Comparison of ENCODE assay signal across 35 cellular contexts in genomic region chr7:791481-791880, GRCh38.
"Had no signal": no experiment of that assay in that cellular context is flagged by ENCODE, and none has a peak within 500 bp of the region (broad histone marks: within the 10 kb centered on the region; RNA-seq: fewer than 3 reads in every experiment).

No MANE protein-coding gene starts in this region.

- H3K27ac Mint-ChIP-seq: activated CD4-positive, alpha-beta memory T cell treated with anti-CD3 and anti-CD28 coated beads for 36 hours; activated CD4-positive, alpha-beta T cell treated with anti-CD3 and anti-CD28 coated beads for 36 hours; activated CD4-positive, alpha-beta T cell treated with anti-CD3 and anti-CD28 coated beads, Interleukin-2, amount 10 ng/mL, durations not matched to agents 24 days and 14 days; activated CD8-positive, alpha-beta memory T cell treated with anti-CD3 and anti-CD28 coated beads, Interleukin-2, amount 10 ng/mL, durations not matched to agents 7 days and 5 days; activated CD8-positive, alpha-beta T cell treated with anti-CD3 and anti-CD28 coated beads, Interleukin-2, amount 10 ng/mL, durations not matched to agents 7 days and 5 days; activated naive CD4-positive, alpha-beta T cell treated with anti-CD3 and anti-CD28 coated beads for 36 hours; activated naive CD4-positive, alpha-beta T cell treated with anti-CD3 and anti-CD28 coated beads, Interleukin-2, amount 50 U/mL, for 24 hours; activated naive CD8-positive, alpha-beta T cell treated with anti-CD3 and anti-CD28 coated beads for 36 hours; activated naive CD8-positive, alpha-beta T cell treated with anti-CD3 and anti-CD28 coated beads, Interleukin-2, amount 50 U/mL, for 24 hours; activated T-helper 1 cell treated with anti-CD3 and anti-CD28 coated beads, Interleukin-12 subunit alpha, Interleukin-12 subunit beta, Interleukin-2, Interleukin-4 antibody, amounts not matched to agents 30 ng/mL and 10 ng/mL and 1 ng/mL, durations not matched to agents 14 hours and 24 hours and 36 hours; activated T-helper 2 cell treated with anti-CD3 and anti-CD28 coated beads, Interferon-gamma antibody, Interleukin-2, Interleukin-4, amounts not matched to agents 10 μg/mL and 5 μg/mL and 100 μg/mL, durations not matched to agents 14 hours and 24 hours and 36 hours; brain; dendritic cell treated with granulocyte-macrophage colony-stimulating factor and Interleukin-4, amounts not matched to agents 40 ng/mL and 50 ng/mL, for 4 days; effector memory CD8-positive, alpha-beta T cell; T-helper 17 cell; T-helper 2 cell treated with Interferon-gamma antibody and Interleukin-4, amounts not matched to agents 5 μg/mL and 100 μg/mL, for 36 hours had no signal

- H3K9me3 Mint-ChIP-seq: activated naive CD4-positive, alpha-beta T cell treated with anti-CD3 and anti-CD28 coated beads for 36 hours; activated naive CD4-positive, alpha-beta T cell treated with anti-CD3 and anti-CD28 coated beads, Interleukin-2, amount 50 U/mL, for 24 hours; activated naive CD8-positive, alpha-beta T cell treated with anti-CD3 and anti-CD28 coated beads for 36 hours; activated naive CD8-positive, alpha-beta T cell treated with anti-CD3 and anti-CD28 coated beads, Interleukin-2, amount 50 U/mL, for 24 hours; brain; central memory CD8-positive, alpha-beta T cell; effector memory CD8-positive, alpha-beta T cell had no signal

- ATAC-seq: activated CD4-positive, alpha-beta T cell treated with anti-CD3 and anti-CD28 coated beads for 36 hours; activated CD8-positive, alpha-beta memory T cell treated with anti-CD3 and anti-CD28 coated beads, Interleukin-2, amount 10 ng/mL, durations not matched to agents 7 days and 5 days; activated CD8-positive, alpha-beta T cell treated with anti-CD3 and anti-CD28 coated beads, Interleukin-2, amount 10 ng/mL, durations not matched to agents 7 days and 5 days; activated naive CD8-positive, alpha-beta T cell treated with anti-CD3 and anti-CD28 coated beads, Interleukin-2, amount 50 U/mL, for 24 hours; effector memory CD8-positive, alpha-beta T cell; foreskin keratinocyte; gastrocnemius medialis; T-helper 17 cell had no signal

- H3K27me3 Mint-ChIP-seq: activated CD4-positive, alpha-beta memory T cell treated with anti-CD3 and anti-CD28 coated beads for 36 hours; activated CD4-positive, alpha-beta T cell treated with anti-CD3 and anti-CD28 coated beads for 36 hours; activated CD4-positive, alpha-beta T cell treated with anti-CD3 and anti-CD28 coated beads, Interleukin-2, amount 10 ng/mL, durations not matched to agents 24 days and 14 days; activated CD8-positive, alpha-beta memory T cell treated with anti-CD3 and anti-CD28 coated beads, Interleukin-2, amount 10 ng/mL, durations not matched to agents 7 days and 5 days; activated naive CD4-positive, alpha-beta T cell treated with anti-CD3 and anti-CD28 coated beads, Interleukin-2, amount 50 U/mL, for 24 hours; activated naive CD8-positive, alpha-beta T cell treated with anti-CD3 and anti-CD28 coated beads for 36 hours; activated naive CD8-positive, alpha-beta T cell treated with anti-CD3 and anti-CD28 coated beads, Interleukin-2, amount 50 U/mL, for 24 hours; brain; central memory CD8-positive, alpha-beta T cell; dendritic cell treated with granulocyte-macrophage colony-stimulating factor and Interleukin-4, amounts not matched to agents 40 ng/mL and 50 ng/mL, for 4 days; effector memory CD8-positive, alpha-beta T cell; T-helper 17 cell had no signal

- H3K4me3 Mint-ChIP-seq: activated CD4-positive, alpha-beta memory T cell treated with anti-CD3 and anti-CD28 coated beads for 36 hours; activated CD4-positive, alpha-beta T cell treated with anti-CD3 and anti-CD28 coated beads for 36 hours; activated CD4-positive, alpha-beta T cell treated with anti-CD3 and anti-CD28 coated beads, Interleukin-2, amount 10 ng/mL, durations not matched to agents 24 days and 14 days; activated CD8-positive, alpha-beta memory T cell treated with anti-CD3 and anti-CD28 coated beads, Interleukin-2, amount 10 ng/mL, durations not matched to agents 7 days and 5 days; activated CD8-positive, alpha-beta T cell treated with anti-CD3 and anti-CD28 coated beads, Interleukin-2, amount 10 ng/mL, durations not matched to agents 7 days and 5 days; activated naive CD4-positive, alpha-beta T cell treated with anti-CD3 and anti-CD28 coated beads for 36 hours; activated naive CD4-positive, alpha-beta T cell treated with anti-CD3 and anti-CD28 coated beads, Interleukin-2, amount 50 U/mL, for 24 hours; activated naive CD8-positive, alpha-beta T cell treated with anti-CD3 and anti-CD28 coated beads for 36 hours; activated naive CD8-positive, alpha-beta T cell treated with anti-CD3 and anti-CD28 coated beads, Interleukin-2, amount 50 U/mL, for 24 hours; activated T-helper 1 cell treated with anti-CD3 and anti-CD28 coated beads, Interleukin-12 subunit alpha, Interleukin-12 subunit beta, Interleukin-2, Interleukin-4 antibody, amounts not matched to agents 30 ng/mL and 10 ng/mL and 1 ng/mL, durations not matched to agents 14 hours and 24 hours and 36 hours; brain; central memory CD8-positive, alpha-beta T cell; dendritic cell treated with granulocyte-macrophage colony-stimulating factor and Interleukin-4, amounts not matched to agents 40 ng/mL and 50 ng/mL, for 4 days; effector memory CD8-positive, alpha-beta T cell; T-helper 17 cell; T-helper 2 cell treated with Interferon-gamma antibody and Interleukin-4, amounts not matched to agents 5 μg/mL and 100 μg/mL, for 36 hours had no signal

- H3K9me3 ChIP-seq: adrenal gland, breast epithelium, esophagus muscularis mucosa, gastrocnemius medialis had no signal

- H3K4me1 ChIP-seq: adrenal gland, breast epithelium, foreskin keratinocyte had no signal

- H3K4me1 Mint-ChIP-seq: activated CD4-positive, alpha-beta T cell treated with anti-CD3 and anti-CD28 coated beads for 36 hours; activated CD4-positive, alpha-beta T cell treated with anti-CD3 and anti-CD28 coated beads, Interleukin-2, amount 10 ng/mL, durations not matched to agents 24 days and 14 days; activated CD8-positive, alpha-beta memory T cell treated with anti-CD3 and anti-CD28 coated beads, Interleukin-2, amount 10 ng/mL, durations not matched to agents 7 days and 5 days; activated naive CD4-positive, alpha-beta T cell treated with anti-CD3 and anti-CD28 coated beads, Interleukin-2, amount 50 U/mL, for 24 hours; activated naive CD8-positive, alpha-beta T cell treated with anti-CD3 and anti-CD28 coated beads, Interleukin-2, amount 50 U/mL, for 24 hours; brain; central memory CD8-positive, alpha-beta T cell had no signal

- H3K27me3 ChIP-seq: adrenal gland, breast epithelium, esophagus muscularis mucosa, foreskin keratinocyte, gastrocnemius medialis had no signal

- H3K4me3 ChIP-seq: adrenal gland, breast epithelium, coronary artery, esophagus muscularis mucosa, gastrocnemius medialis had no signal

- DNase-seq: activated CD4-positive, alpha-beta memory T cell treated with anti-CD3 and anti-CD28 coated beads for 36 hours; activated CD4-positive, alpha-beta T cell treated with anti-CD3 and anti-CD28 coated beads for 36 hours; activated CD4-positive, alpha-beta T cell treated with anti-CD3 and anti-CD28 coated beads, Interleukin-2, amount 10 ng/mL, durations not matched to agents 24 days and 14 days; activated CD4-positive, CD25-positive, alpha-beta regulatory T cell; activated CD4-positive, CD25-positive, alpha-beta regulatory T cell treated with anti-CD3 and anti-CD28 coated beads, Interleukin-2, amount 50 U/mL, for 72 hours; activated CD8-positive, alpha-beta memory T cell treated with anti-CD3 and anti-CD28 coated beads, Interleukin-2, amount 10 ng/mL, durations not matched to agents 7 days and 5 days; activated CD8-positive, alpha-beta memory T cell treated with anti-CD3 and anti-CD28 coated beads, Interleukin-2, amount 50 U/mL, for 4 hours; activated CD8-positive, alpha-beta T cell treated with anti-CD3 and anti-CD28 coated beads, Interleukin-2, amount 10 ng/mL, durations not matched to agents 7 days and 5 days; activated effector memory CD4-positive, alpha-beta T cell treated with anti-CD3 and anti-CD28 coated beads, Interleukin-2, amount 50 U/mL, for 16 hours; activated naive CD4-positive, alpha-beta T cell treated with anti-CD3 and anti-CD28 coated beads for 36 hours; activated naive CD8-positive, alpha-beta T cell treated with anti-CD3 and anti-CD28 coated beads for 36 hours; activated naive CD8-positive, alpha-beta T cell treated with anti-CD3 and anti-CD28 coated beads, Interleukin-2, amount 50 U/mL, for 24 hours; activated T-cell treated with anti-CD3 and anti-CD28 coated beads, Interleukin-2, amount 50 U/mL, for 1 hour; activated T-cell treated with anti-CD3 and anti-CD28 coated beads, Interleukin-2, amount 50 U/mL, for 48 hours; adrenal gland; aorta; effector CD4-positive, alpha-beta T cell; effector memory CD8-positive, alpha-beta T cell; erythroblast; foreskin keratinocyte; gastrocnemius medialis; T-helper 1 cell; T-helper 17 cell; T1000; WERI-Rb-1 had no signal

- H3K36me3 ChIP-seq: adrenal gland, breast epithelium, esophagus muscularis mucosa, gastrocnemius medialis had no signal

- H3K27ac ChIP-seq: adrenal gland, breast epithelium, coronary artery, esophagus muscularis mucosa, foreskin keratinocyte, WERI-Rb-1 had no signal
